19 cellular contexts compared by ENCODE assay signal in genomic region chr6:27154696-27155095, GRCh38.
DNase-seq lines count a peak whose midpoint lies in the region; ATAC-seq and TF ChIP-seq lines count a peak whose summit lies in the region.
"Had no signal": no experiment of that assay in that cellular context is flagged by ENCODE, and none has a peak within 500 bp of the region (broad histone marks: within the 10 kb centered on the region; RNA-seq: fewer than 3 reads in every experiment).

No MANE protein-coding gene starts in this region.

- no peak for TF ChIP-seq POLR2A in spleen (IDR thresholded peaks at IDR 0.05)

- H3K27me3 ChIP-seq in spleen (replicated peaks in 1 of 7), result no peaks in the 10 kb centered on the region
- H3K27me3 ChIP-seq: tibial artery had no signal

- H3K27me3 Mint-ChIP-seq in activated T-cell treated with anti-CD3 and anti-CD28 coated beads, Interleukin-2, amount 50 U/mL, for 24 hours, result no peaks in the 10 kb centered on the region
- H3K27me3 Mint-ChIP-seq in activated T-helper 2 cell treated with anti-CD3 and anti-CD28 coated beads, Interferon-gamma antibody, Interleukin-2, Interleukin-4, amounts not matched to agents 10 μg/mL and 5 μg/mL and 100 μg/mL, durations not matched to agents 14 hours and 24 hours and 36 hours (ENCODE audit: low read depth), result no peaks in the 10 kb centered on the region

- DNase-seq in activated T-cell treated with anti-CD3 and anti-CD28 coated beads, Interleukin-2, amount 50 U/mL, for 24 hours, result no peak
- no peak for DNase-seq in activated T-cell treated with anti-CD3 and anti-CD28 coated beads, Interleukin-2, amount 50 U/mL, for 48 hours
- DNase-seq in activated T-helper 2 cell treated with anti-CD3 and anti-CD28 coated beads, Interferon-gamma antibody, Interleukin-2, Interleukin-4, amounts not matched to agents 10 μg/mL and 5 μg/mL and 100 μg/mL, durations not matched to agents 14 hours and 24 hours and 36 hours (ENCODE audit: low spot score), result no peak
- DNase-seq in spleen (no peak), GM19238 (ENCODE audit: insufficient read length, low spot score) (no peak)
- DNase-seq in stimulated activated CD4-positive, alpha-beta T cell treated with anti-CD3 and anti-CD28 coated beads, Interleukin-4, amount 100 ng/mL, for 1 hour, result no peak
- DNase-seq: ACHN; activated CD8-positive, alpha-beta memory T cell treated with anti-CD3 and anti-CD28 coated beads, Interleukin-2, amount 50 U/mL, for 48 hours; central memory CD4-positive, alpha-beta T cell; NCI-H2081 treated with DMSO at 0.1 percent for 48 hours; NCI-H510A; Right ventricle myocardium superior; tibial artery had no signal

- H3K4me3 Mint-ChIP-seq in activated T-cell treated with anti-CD3 and anti-CD28 coated beads, Interleukin-2, amount 50 U/mL, for 24 hours, result peak overlapping the region; percentile 14
- peak overlapping the region; percentile 48 for H3K4me3 Mint-ChIP-seq in activated T-helper 2 cell treated with anti-CD3 and anti-CD28 coated beads, Interferon-gamma antibody, Interleukin-2, Interleukin-4, amounts not matched to agents 10 μg/mL and 5 μg/mL and 100 μg/mL, durations not matched to agents 14 hours and 24 hours and 36 hours (ENCODE audit: low read depth)

- TF ChIP-seq CTCF in spleen (IDR thresholded peaks at IDR 0.05 in 8 of 11, conservative IDR thresholded peaks at IDR 0.05 in 3 of 11), result no peak

- intact Hi-C loops in activated T-helper 2 cell treated with anti-CD3 and anti-CD28 coated beads, Interferon-gamma antibody, Interleukin-2, Interleukin-4, amounts not matched to agents 10 μg/mL and 5 μg/mL and 100 μg/mL, durations not matched to agents 14 hours and 24 hours and 36 hours (cut with micrococcal nuclease), result loop anchor here (2.0 to 5.0 kb wide), 2 partner anchors 14 to 348 kb away; no protein-coding TSS in a partner anchor
- intact Hi-C loops in spleen (cut with DNase I; ENCODE audit: low total_unique reads), result no loop called here

- WGBS in spleen, 5 donors, result 67 to 84% (median 75%) methylated on average over 1 of the region's 1 CpG

- peak overlapping the region; percentile 85 for H3K27ac Mint-ChIP-seq in activated T-cell treated with anti-CD3 and anti-CD28 coated beads, Interleukin-2, amount 50 U/mL, for 24 hours
- peak overlapping the region; percentile 84 for H3K27ac Mint-ChIP-seq in activated T-helper 2 cell treated with anti-CD3 and anti-CD28 coated beads, Interferon-gamma antibody, Interleukin-2, Interleukin-4, amounts not matched to agents 10 μg/mL and 5 μg/mL and 100 μg/mL, durations not matched to agents 14 hours and 24 hours and 36 hours

- H3K9me3 ChIP-seq in KOPT-K1 (ENCODE audit: insufficient read depth, low read length, poor library complexity, severe bottlenecking) (no peaks in the 10 kb centered on the region), spleen (no peaks in the 10 kb centered on the region)
- H3K9me3 ChIP-seq: gastroesophageal sphincter, tibial artery had no signal

- H3K36me3 ChIP-seq in KOPT-K1 (ENCODE audit: insufficient read depth, low read length), result no peaks in the 10 kb centered on the region
- no peaks in the 10 kb centered on the region for H3K36me3 ChIP-seq in spleen
- H3K36me3 ChIP-seq: gastroesophageal sphincter, tibial artery had no signal

- no peaks in the 10 kb centered on the region for H3K36me3 Mint-ChIP-seq in activated T-cell treated with anti-CD3 and anti-CD28 coated beads, Interleukin-2, amount 50 U/mL, for 24 hours (ENCODE audit: low read depth)
- no peaks in the 10 kb centered on the region for H3K36me3 Mint-ChIP-seq in activated T-helper 2 cell treated with anti-CD3 and anti-CD28 coated beads, Interferon-gamma antibody, Interleukin-2, Interleukin-4, amounts not matched to agents 10 μg/mL and 5 μg/mL and 100 μg/mL, durations not matched to agents 14 hours and 24 hours and 36 hours (ENCODE audit: low read depth)

- H3K27ac ChIP-seq in KOPT-K1 (ENCODE audit: low read depth, low read length, poor library complexity, severe bottlenecking), result peak overlapping the region; percentile 78
- peak overlapping the region; percentile 3 to 62 (median 56) for H3K27ac ChIP-seq in spleen
- H3K27ac ChIP-seq: gastroesophageal sphincter, tibial artery had no signal

- H3K4me1 ChIP-seq in spleen, result peaks cover 7 to 33% (median 14%) of the 10 kb centered on the region in 6 donors

- no peaks in the 10 kb centered on the region for H3K9me3 Mint-ChIP-seq in activated T-cell treated with anti-CD3 and anti-CD28 coated beads, Interleukin-2, amount 50 U/mL, for 24 hours
- no peaks in the 10 kb centered on the region for H3K9me3 Mint-ChIP-seq in activated T-helper 2 cell treated with anti-CD3 and anti-CD28 coated beads, Interferon-gamma antibody, Interleukin-2, Interleukin-4, amounts not matched to agents 10 μg/mL and 5 μg/mL and 100 μg/mL, durations not matched to agents 14 hours and 24 hours and 36 hours

- H3K4me1 Mint-ChIP-seq in activated T-cell treated with anti-CD3 and anti-CD28 coated beads, Interleukin-2, amount 50 U/mL, for 24 hours (ENCODE audit: low read depth), result peaks cover 40% of the 10 kb centered on the region
- H3K4me1 Mint-ChIP-seq in activated T-helper 2 cell treated with anti-CD3 and anti-CD28 coated beads, Interferon-gamma antibody, Interleukin-2, Interleukin-4, amounts not matched to agents 10 μg/mL and 5 μg/mL and 100 μg/mL, durations not matched to agents 14 hours and 24 hours and 36 hours (ENCODE audit: low read depth), result peaks cover 43% of the 10 kb centered on the region

- H3K4me3 ChIP-seq in spleen, result no peak overlapping the region
- H3K4me3 ChIP-seq: gastroesophageal sphincter, tibial artery had no signal

- no peak for ATAC-seq in GM19324 (IDR thresholded peaks at IDR 0.05; ENCODE audit: low FRiP score, unreplicated experiment)
- ATAC-seq: esophagus mucosa, gastroesophageal sphincter, HepG2, left lobe of liver had no signal
